1 cellular context compared by ENCODE assay signal in genomic region chr2:142734231-142734630, GRCh38.
TF ChIP-seq lines count a peak whose summit lies in the region.

No MANE protein-coding gene starts in this region.

TF ChIP-seq in GM12878, 131 proteins besides CTCF, POLR2A, EP300 and RAD21 (continued from another document):
- TF ChIP-seq HSF1 (IDR thresholded peaks at IDR 0.05; ENCODE audit: low read depth, low read length) = no peak
- TF ChIP-seq BRCA1 (IDR thresholded peaks at IDR 0.05; ENCODE audit: low read depth, low read length) = no peak
- TF ChIP-seq CHD2 (IDR thresholded peaks at IDR 0.05; ENCODE audit: borderline replicate concordance, low read depth, low read length) = no peak
- no peak for TF ChIP-seq ATF3 (IDR thresholded peaks at IDR 0.05; ENCODE audit: borderline replicate concordance, extremely low read depth, low read depth, low read length)
- TF ChIP-seq PRDM15 (CRISPR knock-in tag; IDR thresholded peaks at IDR 0.05) = no peak
- no peak for TF ChIP-seq STAT3 (IDR thresholded peaks at IDR 0.05; ENCODE audit: low read depth, low read length)
- TF ChIP-seq USF1 (IDR thresholded peaks at IDR 0.05; ENCODE audit: borderline replicate concordance, extremely low read length, insufficient read depth, low read depth, low read length) = no peak
- no peak for TF ChIP-seq POLR2AphosphoS2 (IDR thresholded peaks at IDR 0.05; ENCODE audit: low read depth, low read length)
- no peak for TF ChIP-seq MYC (IDR thresholded peaks at IDR 0.05; ENCODE audit: insufficient read depth, insufficient read length, insufficient replicate concordance, low read length, severe bottlenecking)
- no peak for TF ChIP-seq ZNF622 (IDR thresholded peaks at IDR 0.05)
- no peak for TF ChIP-seq ZNF207 (IDR thresholded peaks at IDR 0.05; ENCODE audit: borderline replicate concordance)
- TF ChIP-seq LARP7 (IDR thresholded peaks at IDR 0.05) = no peak
